In the genomic region with DNA sequence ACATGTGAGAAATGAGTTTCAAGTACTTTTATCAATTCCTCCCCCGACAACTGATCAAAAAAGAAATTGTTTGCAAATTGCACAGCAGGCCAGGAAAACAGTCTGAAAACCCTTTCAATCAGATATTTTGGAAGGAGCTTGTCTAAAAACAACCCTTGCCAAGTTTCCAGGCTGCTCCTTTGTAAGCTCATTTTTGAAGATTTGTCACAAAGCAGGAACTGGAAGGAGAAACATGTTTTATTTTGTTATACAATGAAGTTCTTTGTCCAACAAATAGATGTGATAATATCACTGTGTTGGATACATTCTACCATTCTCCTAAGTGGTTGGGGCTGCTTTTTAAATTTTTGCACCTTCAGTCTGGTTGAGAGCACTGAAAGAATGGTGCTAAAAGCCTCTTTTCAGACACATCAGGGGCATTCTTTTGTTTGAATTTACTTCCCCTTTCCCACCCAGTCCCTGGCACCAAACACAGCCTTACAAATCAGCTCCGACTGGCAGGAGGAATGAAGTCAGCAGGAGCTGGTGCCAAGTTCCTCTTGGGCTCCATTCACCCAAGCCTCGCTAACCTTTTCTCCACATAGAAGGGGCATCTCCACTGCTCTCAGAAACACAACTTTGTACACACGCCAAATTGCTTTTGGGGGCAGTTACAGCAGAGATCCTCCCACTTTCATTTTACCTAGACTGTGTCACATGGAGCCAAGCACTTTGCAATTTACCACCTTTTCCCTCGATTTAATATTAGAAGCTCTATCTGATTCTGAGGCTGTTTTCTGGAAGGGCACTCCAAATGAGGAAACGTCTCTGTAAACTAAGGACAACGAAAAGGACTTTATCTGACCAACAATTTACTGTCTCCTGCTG, we compare ENCODE assay signal across 9 cellular contexts.
DNase-seq lines count a peak whose midpoint lies in the region; ATAC-seq lines count a peak whose summit lies in the region.
"Had no signal": no experiment of that assay in that cellular context is flagged by ENCODE, and none has a peak within 500 bp of the region (broad histone marks: within the 10 kb centered on the region; RNA-seq: fewer than 3 reads in every experiment).

No MANE protein-coding gene starts in this region.

- H3K27ac Mint-ChIP-seq in memory B cell: peak overlapping the region; percentile 19
- H3K27ac Mint-ChIP-seq: CD4-positive, CD25-positive, alpha-beta regulatory T cell had no signal

- DNase-seq in AG08396 (ENCODE audit: low spot score) (peak; percentile 14), NCI-H2029 (lab: John Stamatoyannopoulos, UW) (peak; percentile 77), cerebellum (ENCODE audit: low spot score) (peak; percentile 19), memory B cell (ENCODE audit: low spot score in 2 of 2) (no peak), HPDE6-E6E7 (ENCODE audit: extremely low spot score) (no peak)
- DNase-seq: CD4-positive, CD25-positive, alpha-beta regulatory T cell had no signal

- H3K36me3 Mint-ChIP-seq in memory B cell: no peaks in the 10 kb centered on the region
- H3K36me3 Mint-ChIP-seq: CD4-positive, CD25-positive, alpha-beta regulatory T cell had no signal

- peaks cover 1% of the 10 kb centered on the region for H3K27me3 Mint-ChIP-seq in memory B cell

- peak overlapping the region; percentile 61 for H3K4me3 Mint-ChIP-seq in memory B cell
- H3K4me3 Mint-ChIP-seq: CD4-positive, CD25-positive, alpha-beta regulatory T cell had no signal

- H3K4me1 Mint-ChIP-seq in memory B cell: peaks cover 4% of the 10 kb centered on the region
- H3K4me1 Mint-ChIP-seq: CD4-positive, CD25-positive, alpha-beta regulatory T cell had no signal

- no peak for ATAC-seq in memory B cell (ENCODE audit: low read depth)
- no peak for ATAC-seq in HG02642 (IDR thresholded peaks at IDR 0.05; ENCODE audit: poor library complexity, unreplicated experiment)
- no peak for ATAC-seq in HG03139 (IDR thresholded peaks at IDR 0.05; ENCODE audit: unreplicated experiment)
- no peak for ATAC-seq in HG03108 (IDR thresholded peaks at IDR 0.05; ENCODE audit: unreplicated experiment)

- no peaks in the 10 kb centered on the region for H3K9me3 Mint-ChIP-seq in memory B cell
- H3K9me3 Mint-ChIP-seq: CD4-positive, CD25-positive, alpha-beta regulatory T cell had no signal

Comparison
In these comparisons a context has a peak if more than half of its experiments do, and no peak if none do; other contexts are left out.
1. DNase-seq: peak in AG08396 (single experiment), NCI-H2029 (single experiment) and cerebellum (single experiment); none in memory B cell (0 of 2) and HPDE6-E6E7 (single experiment).